Comparison of ENCODE assay signal across 8 cellular contexts in the genomic region with DNA sequence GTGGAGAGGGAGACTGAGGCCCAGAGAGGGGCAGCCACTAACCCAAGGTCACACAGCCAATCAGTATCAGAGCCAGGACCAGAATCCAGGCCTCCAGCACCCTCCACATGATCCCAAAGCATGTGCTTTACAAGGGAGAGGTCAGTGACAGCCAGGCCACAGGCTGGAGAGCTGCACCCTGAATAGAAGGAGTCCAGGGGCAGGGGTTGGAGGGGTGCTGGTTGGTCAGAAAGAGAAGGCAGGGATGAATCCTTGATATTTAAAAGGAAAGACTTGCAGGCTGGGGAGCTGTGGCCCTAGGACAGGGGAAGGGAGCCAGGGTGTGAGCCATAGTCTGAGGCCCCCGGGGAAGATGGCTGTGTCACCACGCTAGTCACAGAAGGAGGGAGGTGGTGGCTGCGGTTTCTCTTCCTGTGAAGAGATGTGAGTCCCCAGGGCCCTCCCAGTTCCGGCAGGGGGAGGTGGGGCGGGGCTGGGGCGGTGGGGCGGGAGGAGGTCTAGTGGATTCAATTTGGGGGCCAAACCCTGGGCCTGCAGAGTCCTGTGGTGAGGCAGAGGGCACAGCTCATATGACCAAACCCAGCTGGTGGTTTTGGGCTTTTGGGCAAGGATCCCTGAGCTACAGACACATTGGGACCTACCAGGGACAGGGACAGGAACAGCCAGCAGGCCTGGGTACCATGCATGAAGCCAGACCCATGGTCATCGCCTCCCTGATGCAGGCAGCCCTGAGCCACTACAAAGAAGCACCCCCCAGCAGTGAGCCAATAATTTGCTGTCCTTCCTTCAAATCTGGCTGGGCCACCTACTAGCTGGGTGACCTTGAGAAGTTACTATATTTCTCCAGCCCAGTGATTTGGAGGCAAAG. TPM values are rescaled to one million over a fixed set of nuclear protein-coding genes. Genes with fewer than 3 reads are reported as not detected.
A peak's percentile ranks its signal among the peaks of the same experiment; 100 is the strongest.
DNase-seq lines count a peak whose midpoint lies in the region; ATAC-seq and TF ChIP-seq lines count a peak whose summit lies in the region.

No MANE protein-coding gene starts in this region.

- H3K36me3 ChIP-seq in tibial nerve = no peaks in the 10 kb centered on the region

- H3K4me1 ChIP-seq in tibial nerve = peaks cover 0 to 31% (median 5%) of the 10 kb centered on the region in 4 donors

- TF ChIP-seq POLR2A in tibial nerve (IDR thresholded peaks at IDR 0.05) = no peak

- WGBS in tibial nerve, 2 donors = 48 to 61% methylated on average over 5 to 6 of the region's 8 CpGs

- no peak for TF ChIP-seq EP300 in tibial nerve (IDR thresholded peaks at IDR 0.05)

- ATAC-seq in GM21717 (IDR thresholded peaks at IDR 0.05; ENCODE audit: unreplicated experiment) (peak; percentile 26), HG02884 (IDR thresholded peaks at IDR 0.05; ENCODE audit: unreplicated experiment) (no peak)

- no peak for TF ChIP-seq CTCF in tibial nerve (IDR thresholded peaks at IDR 0.05)

- H3K27me3 ChIP-seq in tibial nerve = peaks cover 0 to 40% of the 10 kb centered on the region in 2 donors

- H3K9me3 ChIP-seq in tibial nerve = no peaks in the 10 kb centered on the region

- DNase-seq in AG08395 (ENCODE audit: low spot score) (peak; percentile 83), NOMO-1 treated with dmso at 0.1 percent for 144 hours (lab: John Stamatoyannopoulos, UW; ENCODE audit: unreplicated experiment) (peak; percentile 83), germinal center (ENCODE audit: low spot score) (peak; percentile 85), tibial nerve (ENCODE audit: low spot score in 2 of 2) (no peak)
- peak; percentile 85 for DNase-seq in activated CD8-positive, alpha-beta memory T cell treated with anti-CD3 and anti-CD28 coated beads, Interleukin-2, amount 50 U/mL, for 24 hours (ENCODE audit: extremely low read depth)
- peak; percentile 77 to 79 (median 78) for DNase-seq in stimulated activated CD4-positive, alpha-beta T cell treated with anti-CD3 and anti-CD28 coated beads, TNF-alpha, amount 100 ng/mL, for 1 hour (ENCODE audit: low read depth in 3 of 3, low spot score in 1 of 3)

- peak overlapping the region in 1 of 4 donors; percentile 82 for H3K27ac ChIP-seq in tibial nerve

- H3K4me3 ChIP-seq in tibial nerve = no peak overlapping the region

RNA-seq across cellular contexts. Expression of a gene that starts 14.0 kb away (rescaled TPM):
- total RNA-seq in tibial nerve = 10 to 100 TPM in 1 of 4 donors, 1 to 10 TPM in 3; 6.3 to 18.6 (median 7.8) TPM

RNA-seq across cellular contexts. Expression of a gene that starts 17.8 kb away (rescaled TPM):
- not detected for total RNA-seq in tibial nerve

RNA-seq across cellular contexts. Expression of a gene that starts 42.0 kb away (rescaled TPM):
- total RNA-seq in tibial nerve = 1 to 10 TPM; 2.6 to 3.9 (median 3.4) TPM

RNA-seq across cellular contexts. Expression of a gene that starts 52.3 kb away (rescaled TPM):
- 10 to 100 TPM in 3 of 4 donors, 1 to 10 TPM in 1; 7.7 to 27.3 (median 19.0) TPM for total RNA-seq in tibial nerve

Comparison
In these comparisons a context has a peak if more than half of its experiments do, and no peak if none do; other contexts are left out.
1. DNase-seq: peak in AG08395 (single experiment), NOMO-1 treated with dmso at 0.1 percent for 144 hours (single experiment), activated CD8-positive, alpha-beta memory T cell treated with anti-CD3 and anti-CD28 coated beads, Interleukin-2, amount 50 U/mL, for 24 hours (single experiment), germinal center (single experiment) and stimulated activated CD4-positive, alpha-beta T cell treated with anti-CD3 and anti-CD28 coated beads, TNF-alpha, amount 100 ng/mL, for 1 hour (3 of 3); none in tibial nerve (0 of 2).